9 cellular contexts compared by ENCODE assay signal in genomic region chrX:56733459-56734046, GRCh38. TPM values are rescaled to one million over a fixed set of nuclear protein-coding genes. Genes with fewer than 3 reads are reported as not detected.
DNase-seq lines count a peak whose midpoint lies in the region; ATAC-seq, FAIRE-seq and TF ChIP-seq lines count a peak whose summit lies in the region.
"Had no signal": no experiment of that assay in that cellular context is flagged by ENCODE, and none has a peak within 500 bp of the region (broad histone marks: within the 10 kb centered on the region; RNA-seq: fewer than 3 reads in every experiment).

No MANE protein-coding gene starts in this region.

- H3K36me3 Mint-ChIP-seq in neural progenitor cell = peaks cover 14% of the 10 kb centered on the region

- H3K4me3 ChIP-seq in neural progenitor cell = no peak overlapping the region

- DNase-seq in DMS 273 (lab: John Stamatoyannopoulos, UW; ENCODE audit: unreplicated experiment) = peak; percentile 82
- DNase-seq in NCI-H446 treated with DMSO at 0.1 percent for 48 hours (lab: John Stamatoyannopoulos, UW) = peak; percentile 1
- DNase-seq in activated CD8-positive, alpha-beta memory T cell treated with anti-CD3 and anti-CD28 coated beads for 24 hours = peak; percentile 72
- DNase-seq in erythroblast (lab: John Stamatoyannopoulos, UW) = peak; percentile 54 to 70
- DNase-seq in neural progenitor cell (ENCODE audit: low spot score) = peak; percentile 73
- peak; percentile 8 for DNase-seq in urothelium cell line (ENCODE audit: low spot score)
- DNase-seq: activated B cell treated with CpG ODN at 0.5 μM for 24 hours had no signal

- H3K27ac Mint-ChIP-seq in neural progenitor cell = no peak overlapping the region
- H3K27ac Mint-ChIP-seq: activated B cell treated with CpG ODN at 0.5 μM for 24 hours had no signal

- peaks cover 73% of the 10 kb centered on the region for H3K79me2 ChIP-seq in neural progenitor cell (ENCODE audit: low read depth)

- H3K27ac ChIP-seq in neural progenitor cell = no peak overlapping the region

- no peaks in the 10 kb centered on the region for H3K9me3 Mint-ChIP-seq in neural progenitor cell
- H3K9me3 Mint-ChIP-seq: activated B cell treated with CpG ODN at 0.5 μM for 24 hours had no signal

- H3K9me3 ChIP-seq in neural progenitor cell (ENCODE audit: low read depth) = no peaks in the 10 kb centered on the region

- H3K4me2 ChIP-seq in neural progenitor cell = no peak overlapping the region

- peaks cover 3% of the 10 kb centered on the region for H3K27me3 Mint-ChIP-seq in neural progenitor cell (ENCODE audit: insufficient read depth, low read depth)
- H3K27me3 Mint-ChIP-seq: activated B cell treated with CpG ODN at 0.5 μM for 24 hours had no signal

- no peak for FAIRE-seq in urothelium cell line (lab: Jason Lieb, UNC)

- peaks cover 16% of the 10 kb centered on the region for H3F3A ChIP-seq in neural progenitor cell (ENCODE audit: low read depth)

- no peak overlapping the region for H3K4me3 Mint-ChIP-seq in neural progenitor cell
- H3K4me3 Mint-ChIP-seq: activated B cell treated with CpG ODN at 0.5 μM for 24 hours had no signal

- H4K20me1 ChIP-seq in neural progenitor cell (ENCODE audit: low read depth) = peaks cover 7% of the 10 kb centered on the region

- no peak for TF ChIP-seq POLR2A in erythroblast (IDR thresholded peaks at IDR 0.05; ENCODE audit: low read length)

- no peak overlapping the region for H2AFZ ChIP-seq in neural progenitor cell (replicated peaks)

- no peaks in the 10 kb centered on the region for H3K27me3 ChIP-seq in neural progenitor cell

- H3K4me1 Mint-ChIP-seq in neural progenitor cell = peaks cover 4% of the 10 kb centered on the region

- no peak overlapping the region for H3K9ac ChIP-seq in neural progenitor cell

- peak; percentile 77 for TF ChIP-seq CTCF in neural progenitor cell (IDR thresholded peaks at IDR 0.05)

- peaks cover 8% of the 10 kb centered on the region for H3K36me3 ChIP-seq in neural progenitor cell

- peak; percentile 40 for ATAC-seq in GM21576 (IDR thresholded peaks at IDR 0.05; ENCODE audit: unreplicated experiment)
- ATAC-seq in HG03521 (IDR thresholded peaks at IDR 0.05; ENCODE audit: unreplicated experiment) = no peak

- peaks cover 10% of the 10 kb centered on the region for H3K4me1 ChIP-seq in neural progenitor cell

RNA-seq across cellular contexts. Expression of gene NBDY, which starts 4.5 kb away (rescaled TPM):
- 12.2 and 19.2 TPM in 2 replicates for total RNA-seq in neural progenitor cell (ENCODE audit: low replicate concordance)

Comparison
In these comparisons a context has a peak if more than half of its experiments do, and no peak if none do; other contexts are left out.
1. DNase-seq: peak in every context shown above with its lines; median percentile 82 in DMS 273; 73 in neural progenitor cell; 72 in activated CD8-positive, alpha-beta memory T cell treated with anti-CD3 and anti-CD28 coated beads for 24 hours; 62 in erythroblast; 8 in urothelium cell line; 1 in NCI-H446 treated with DMSO at 0.1 percent for 48 hours.